8 cellular contexts compared by ENCODE assay signal in genomic region chr9:35658894-35659220, GRCh38. TPM values are rescaled to one million over a fixed set of nuclear protein-coding genes. Genes with fewer than 3 reads are reported as not detected.
DNase-seq lines count a peak whose midpoint lies in the region; ATAC-seq and TF ChIP-seq lines count a peak whose summit lies in the region.

No MANE protein-coding gene starts in this region.

- H3K4me3 ChIP-seq in BE2C (ENCODE audit: low read depth, low read length) (peak overlapping the region; percentile 72), SK-N-SH (ENCODE audit: low read depth in 2 of 2, low read length in 1 of 2) (peak overlapping the region; percentile 70 to 82), esophagus (ENCODE audit: low read depth in 1 of 2, low read length in 2 of 2) (peak overlapping the region; percentile 79 to 92)

- peak; percentile 33 for DNase-seq in BE2C
- no peak for DNase-seq in SK-N-SH
- no peak for DNase-seq in natural killer cell treated with Interleukin-12 subunit alpha and Interleukin-12 subunit beta and Interleukin-15 and Interleukin-18, amount 100 ng/mL, for 72 hours (ENCODE audit: low spot score)
- no peak for DNase-seq in GM19240 (ENCODE audit: insufficient read length, low spot score)

- H3K4me1 Mint-ChIP-seq in natural killer cell treated with Interleukin-12 subunit alpha and Interleukin-12 subunit beta and Interleukin-15 and Interleukin-18, amount 100 ng/mL, for 72 hours (ENCODE audit: low read depth in 2 of 2), result peaks cover 63 to 64% of the 10 kb centered on the region in 2 donors

- CTCF ChIA-PET in SK-N-SH (lab: Yijun Ruan, JAX), result interaction anchor here (0.7 to 6.0 kb wide), 26 partner anchors 9 to 223 kb away, joined by 3 to 86 read pairs (median 6); partner anchors contain the start of genes CA9, CREB3, TLN1 and TPM2

- H3K4me2 ChIP-seq in SK-N-SH, result peak overlapping the region; percentile 80

- H3K9me3 ChIP-seq in BE2C (no peaks in the 10 kb centered on the region), SK-N-SH (no peaks in the 10 kb centered on the region), esophagus (ENCODE audit: control insufficient read depth in 2 of 2, insufficient read depth in 1 of 2, low read depth in 1 of 2, low read length in 1 of 2) (no peaks in the 10 kb centered on the region)

- H4K20me1 ChIP-seq in SK-N-SH (ENCODE audit: insufficient read depth), result no peaks in the 10 kb centered on the region

- H3K79me2 ChIP-seq in SK-N-SH (ENCODE audit: insufficient read depth), result peaks cover 25% of the 10 kb centered on the region

- 4% methylated on average over 3 of the region's 4 CpGs for WGBS in SK-N-SH (ENCODE audit: low lambda C conversion rate)
- 2% methylated on average over 4 of the region's 4 CpGs for WGBS in esophagus, 2 donors

- H3K36me3 ChIP-seq in BE2C, result peaks cover 4% of the 10 kb centered on the region
- peaks cover 0 to 11% of the 10 kb centered on the region in 2 experiments for H3K36me3 ChIP-seq in SK-N-SH (replicated peaks in 1 of 2; ENCODE audit: control insufficient read depth in 1 of 2, insufficient read depth in 2 of 2, low read length in 1 of 2)
- H3K36me3 ChIP-seq in esophagus (ENCODE audit: control insufficient read depth in 2 of 2, insufficient read depth in 2 of 2, low read length in 1 of 2), result peaks cover 5 to 6% of the 10 kb centered on the region in 2 donors

- no peak; the same call in 1 of the 2 replicates for TF ChIP-seq CTCF in BE2C (IDR thresholded peaks at IDR 0.05; ENCODE audit: low read depth, low read length)
- no peak for TF ChIP-seq CTCF in SK-N-SH (IDR thresholded peaks at IDR 0.05)

- H3K27me3 ChIP-seq in BE2C, result no peaks in the 10 kb centered on the region
- no peaks in the 10 kb centered on the region for H3K27me3 ChIP-seq in SK-N-SH (ENCODE audit: insufficient read depth)
- H3K27me3 ChIP-seq in esophagus (ENCODE audit: control insufficient read depth in 1 of 2, insufficient read depth in 2 of 2, low read length in 2 of 2), result no peaks in the 10 kb centered on the region

- 0 out of 2 replicates have a peak, but pooled peaks cover 3% of the 10 kb centered on the region for H3K4me1 ChIP-seq in BE2C
- peaks cover 0 to 16% of the 10 kb centered on the region in 2 experiments; a peak in 1 of 4 replicates for H3K4me1 ChIP-seq in SK-N-SH (ENCODE audit: control insufficient read depth in 1 of 2, insufficient read depth in 2 of 2, low read depth in 1 of 2, low read length in 1 of 2)
- peaks cover 3 to 6% of the 10 kb centered on the region in 2 donors for H3K4me1 ChIP-seq in esophagus (ENCODE audit: control insufficient read depth in 2 of 2, insufficient read depth in 2 of 2, low read length in 1 of 2)

- peak overlapping the region; percentile 88 for H3K9ac ChIP-seq in SK-N-SH

- ATAC-seq in GM21723 (IDR thresholded peaks at IDR 0.05; ENCODE audit: unreplicated experiment), result peak; percentile 10
- no peak for ATAC-seq in natural killer cell treated with Interleukin-12 subunit alpha and Interleukin-12 subunit beta and Interleukin-15 and Interleukin-18, amount 100 ng/mL, for 72 hours
- ATAC-seq in HG03521 (IDR thresholded peaks at IDR 0.05; ENCODE audit: unreplicated experiment), result no peak
- ATAC-seq in HG02798 (IDR thresholded peaks at IDR 0.05; ENCODE audit: poor library complexity, unreplicated experiment), result no peak

- POLR2A ChIA-PET in SK-N-SH (lab: Yijun Ruan, JAX), result interaction anchor here (0.8 to 3.8 kb wide), 6 partner anchors 12 to 562 kb away, joined by 3 to 20 read pairs (median 4); partner anchors contain the start of genes CREB3, PIGO and TLN1

- no peaks in the 10 kb centered on the region for H3K27me3 Mint-ChIP-seq in natural killer cell treated with Interleukin-12 subunit alpha and Interleukin-12 subunit beta and Interleukin-15 and Interleukin-18, amount 100 ng/mL, for 72 hours

- TF ChIP-seq EP300 in SK-N-SH (IDR thresholded peaks at IDR 0.05; ENCODE audit: borderline replicate concordance in 1 of 2, low read depth in 1 of 2, low read length in 1 of 2), result no peak

- H3K9me3 Mint-ChIP-seq in natural killer cell treated with Interleukin-12 subunit alpha and Interleukin-12 subunit beta and Interleukin-15 and Interleukin-18, amount 100 ng/mL, for 72 hours, result no peaks in the 10 kb centered on the region

- H2AFZ ChIP-seq in SK-N-SH (ENCODE audit: low read depth), result peak overlapping the region; percentile 71; the same call in 1 of the 2 replicates

- peak overlapping the region; percentile 88 for H3K4me3 Mint-ChIP-seq in natural killer cell treated with Interleukin-12 subunit alpha and Interleukin-12 subunit beta and Interleukin-15 and Interleukin-18, amount 100 ng/mL, for 72 hours

- TF ChIP-seq RAD21 in SK-N-SH (IDR thresholded peaks at IDR 0.05; ENCODE audit: low read length), result no peak

- peaks cover 6% of the 10 kb centered on the region for H3K36me3 Mint-ChIP-seq in natural killer cell treated with Interleukin-12 subunit alpha and Interleukin-12 subunit beta and Interleukin-15 and Interleukin-18, amount 100 ng/mL, for 72 hours

- H3K9me2 ChIP-seq in SK-N-SH, result no peaks in the 10 kb centered on the region

- peak overlapping the region; percentile 97 to 98 for H3K27ac ChIP-seq in SK-N-SH (ENCODE audit: low read depth in 2 of 2, low read length in 1 of 2)
- H3K27ac ChIP-seq in esophagus (ENCODE audit: low read depth in 2 of 2, low read length in 1 of 2), result peak overlapping the region; percentile 93 to 97

- peaks cover 27% of the 10 kb centered on the region for H3F3A ChIP-seq in SK-N-SH (replicated peaks; ENCODE audit: insufficient read depth)

- peak overlapping the region; percentile 99 for H3K27ac Mint-ChIP-seq in natural killer cell treated with Interleukin-12 subunit alpha and Interleukin-12 subunit beta and Interleukin-15 and Interleukin-18, amount 100 ng/mL, for 72 hours

TF ChIP-seq in SK-N-SH, 30 proteins besides CTCF, POLR2A, EP300 and RAD21 (continues in another document):
- TF ChIP-seq FOXJ3 (CRISPR knock-in tag; IDR thresholded peaks at IDR 0.05) (no peak), TEAD4 (IDR thresholded peaks at IDR 0.05; ENCODE audit: borderline replicate concordance, insufficient read depth) (no peak), SMC3 (IDR thresholded peaks at IDR 0.05; ENCODE audit: low read depth, low read length) (no peak), RFX5 (IDR thresholded peaks at IDR 0.05; ENCODE audit: low read length) (no peak), ELF1 (IDR thresholded peaks at IDR 0.05) (no peak), USF2 (IDR thresholded peaks at IDR 0.05; ENCODE audit: borderline replicate concordance, low read depth, low read length) (no peak)

RNA-seq across cellular contexts. Expression of gene CCDC107, which starts 0.8 kb away (rescaled TPM):
- 30.6 TPM for polyA plus RNA-seq in BE2C (2012; ENCODE audit: insufficient read depth, insufficient read length, low read depth)
- polyA plus RNA-seq in SK-N-SH (2012; rRNA removed) (20.9 and 22.0 TPM in 2 replicates), esophagus (10 to 100 TPM; 17.3 to 21.1 TPM)
- 18.4 and 19.9 TPM in 2 replicates for polyA plus RNA-seq in SK-N-SH (2012; cell fraction: cytosol; rRNA removed)
- polyA plus RNA-seq in SK-N-SH (2012; cell fraction: nucleus; rRNA removed), result 23.6 and 25.8 TPM in 2 replicates
- total RNA-seq in natural killer cell treated with Interleukin-12 subunit alpha and Interleukin-12 subunit beta and Interleukin-15 and Interleukin-18, amount 100 ng/mL, for 72 hours, result 10 to 100 TPM; 12.0 to 21.5 TPM

RNA-seq across cellular contexts. Expression of gene RMRP, which starts 1.0 kb away (rescaled TPM):
- not detected for polyA plus RNA-seq in BE2C (2012; ENCODE audit: insufficient read depth, insufficient read length, low read depth)
- polyA plus RNA-seq in SK-N-SH (2012; rRNA removed), result 64.9 and 157 TPM in 2 replicates
- polyA plus RNA-seq in SK-N-SH (2012; cell fraction: cytosol; rRNA removed), result not detected in 2 replicates
- polyA plus RNA-seq in SK-N-SH (2012; cell fraction: nucleus; rRNA removed), result 125 TPM in 1 of 2 replicates, not detected in the other
- 100 to 1,000 TPM in 1 of 2 donors, 1 to 10 TPM in 1; 3.3 to 333 TPM for polyA plus RNA-seq in esophagus
- 1,000 to 10,000 TPM; 3,856 to 4,437 TPM for total RNA-seq in natural killer cell treated with Interleukin-12 subunit alpha and Interleukin-12 subunit beta and Interleukin-15 and Interleukin-18, amount 100 ng/mL, for 72 hours

RNA-seq across cellular contexts. Expression of gene ARHGEF39, which starts 6.1 kb away (rescaled TPM):
- polyA plus RNA-seq in BE2C (2012; ENCODE audit: insufficient read depth, insufficient read length, low read depth), result 1.0 TPM
- 4.9 and 5.2 TPM in 2 replicates for polyA plus RNA-seq in SK-N-SH (2012; rRNA removed)
- 1.9 and 2.5 TPM in 2 replicates for polyA plus RNA-seq in SK-N-SH (2012; cell fraction: cytosol; rRNA removed)
- polyA plus RNA-seq in SK-N-SH (2012; cell fraction: nucleus; rRNA removed), result 18.4 and 21.3 TPM in 2 replicates
- 1 to 10 TPM; 2.4 to 4.0 TPM for polyA plus RNA-seq in esophagus
- 10 to 100 TPM in 1 of 2 donors, 1 to 10 TPM in 1; 4.6 to 14.2 TPM for total RNA-seq in natural killer cell treated with Interleukin-12 subunit alpha and Interleukin-12 subunit beta and Interleukin-15 and Interleukin-18, amount 100 ng/mL, for 72 hours

RNA-seq across cellular contexts. Expression of gene SIT1, which starts 8.1 kb away (rescaled TPM):
- not detected for polyA plus RNA-seq in BE2C (2012; ENCODE audit: insufficient read depth, insufficient read length, low read depth)
- not detected in 2 replicates for polyA plus RNA-seq in SK-N-SH (2012; rRNA removed)
- not detected in 2 replicates for polyA plus RNA-seq in SK-N-SH (2012; cell fraction: cytosol; rRNA removed)
- polyA plus RNA-seq in SK-N-SH (2012; cell fraction: nucleus; rRNA removed), result not detected in 2 replicates
- polyA plus RNA-seq in esophagus, result under 1 TPM; 0.75 to 0.88 TPM
- 1 to 10 TPM; 3.5 to 7.1 TPM for total RNA-seq in natural killer cell treated with Interleukin-12 subunit alpha and Interleukin-12 subunit beta and Interleukin-15 and Interleukin-18, amount 100 ng/mL, for 72 hours

RNA-seq across cellular contexts. Expression of gene CA9, which starts 14.9 kb away (rescaled TPM):
- polyA plus RNA-seq in BE2C (2012; ENCODE audit: insufficient read depth, insufficient read length, low read depth), result not detected
- polyA plus RNA-seq in SK-N-SH (2012; rRNA removed) (0.99 and 1.4 TPM in 2 replicates), esophagus (under 1 TPM; 0.18 to 0.94 TPM)
- 0.50 and 1.1 TPM in 2 replicates for polyA plus RNA-seq in SK-N-SH (2012; cell fraction: cytosol; rRNA removed)
- 0.95 and 1.0 TPM in 2 replicates for polyA plus RNA-seq in SK-N-SH (2012; cell fraction: nucleus; rRNA removed)
- total RNA-seq in natural killer cell treated with Interleukin-12 subunit alpha and Interleukin-12 subunit beta and Interleukin-15 and Interleukin-18, amount 100 ng/mL, for 72 hours, result not detected
